In the genomic region with DNA sequence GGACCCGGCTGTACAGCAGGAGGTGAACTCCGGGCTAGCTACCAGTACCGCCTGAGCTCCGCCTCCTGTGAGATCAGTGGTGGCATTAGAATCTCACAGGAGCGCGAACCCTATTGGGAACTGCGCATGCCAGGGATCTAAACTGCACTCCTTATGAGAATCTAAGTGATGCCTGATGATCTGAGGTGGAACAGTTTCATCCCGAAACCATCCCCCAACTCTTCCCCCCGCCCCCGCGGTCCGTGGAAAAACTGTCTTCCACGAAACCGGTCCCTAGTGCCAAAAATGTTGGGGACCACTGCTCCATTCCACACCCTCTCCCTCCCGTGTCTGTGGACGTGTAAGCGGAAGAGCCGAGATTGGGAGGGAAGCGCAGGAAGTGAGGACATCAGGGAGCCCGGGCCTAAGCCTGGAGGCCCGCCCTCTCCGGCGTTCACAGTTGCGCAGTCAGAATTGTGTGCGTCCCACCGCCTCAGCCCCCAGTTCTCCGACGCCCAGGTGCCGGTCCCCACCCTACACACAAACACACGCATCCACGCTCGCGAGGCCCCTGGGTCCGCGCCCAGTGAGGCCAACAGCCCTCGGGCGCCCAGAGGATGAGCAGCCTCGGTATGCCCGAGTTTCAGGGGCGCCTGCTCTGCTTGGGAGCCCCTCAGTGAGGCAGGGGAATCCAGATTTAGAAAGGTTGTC, we compare ENCODE assay signal across 8 cellular contexts. TPM values are rescaled to one million over a fixed set of nuclear protein-coding genes. Genes with fewer than 3 reads are reported as not detected.
DNase-seq lines count a peak whose midpoint lies in the region; ATAC-seq and TF ChIP-seq lines count a peak whose summit lies in the region.

No MANE protein-coding gene starts in this region.

- no peaks in the 10 kb centered on the region for H3K9me3 ChIP-seq in CD8-positive, alpha-beta memory T cell (ENCODE audit: low read length)
- H3K9me3 ChIP-seq in OCI-LY7 (ENCODE audit: low read length): no peaks in the 10 kb centered on the region
- H3K9me3 ChIP-seq in esophagus muscularis mucosa: no peaks in the 10 kb centered on the region

- peak; percentile 88 for TF ChIP-seq POLR2A in esophagus muscularis mucosa (IDR thresholded peaks at IDR 0.05; ENCODE audit: low read depth)

- H3K27me3 Mint-ChIP-seq in CD8-positive, alpha-beta memory T cell: peaks cover 0 to 4% of the 10 kb centered on the region in 2 donors

- DNase-seq in CD8-positive, alpha-beta memory T cell: peak; percentile 70 to 89 (median 81)
- DNase-seq in HS-27A (ENCODE audit: low read depth): peak; percentile 92
- peak; percentile 68 for DNase-seq in OCI-LY7 (ENCODE audit: low spot score)
- peak; percentile 73 for DNase-seq in activated T-cell treated with anti-CD3 and anti-CD28 coated beads for 48 hours (ENCODE audit: low read depth)
- DNase-seq in esophagus muscularis mucosa (ENCODE audit: extremely low spot score): peak; percentile 95
- peak; percentile 96 for DNase-seq in myocyte (ENCODE audit: low read depth)
- DNase-seq in stimulated activated CD8-positive, alpha-beta memory T cell treated with anti-CD3 and anti-CD28 coated beads, Interleukin-7, amount 100 ng/mL, for 24 hours (ENCODE audit: low read depth): peak; percentile 58

- H4K20me1 ChIP-seq in OCI-LY7 (ENCODE audit: insufficient read depth, low read length): peaks cover 6% of the 10 kb centered on the region; the same call in 1 of the 2 replicates

- POLR2A ChIA-PET in CD8-positive, alpha-beta memory T cell (lab: Charles Lee): interaction anchor here (0.9 to 4.4 kb wide), 9 partner anchors 20 to 341 kb away, joined by 3 to 31 read pairs (median 7); a partner anchor contains a TSS
- POLR2A ChIA-PET in OCI-LY7 (lab: Charles Lee): interaction anchor here (0.7 to 2.5 kb wide), 11 partner anchors 8 to 340 kb away, joined by 3 to 9 read pairs (median 4); a partner anchor contains a TSS

- H3K27ac Mint-ChIP-seq in CD8-positive, alpha-beta memory T cell: no peak overlapping the region

- peaks cover 0 to 5% (median 0%) of the 10 kb centered on the region in 3 donors for H3K36me3 Mint-ChIP-seq in CD8-positive, alpha-beta memory T cell

- peak overlapping the region; percentile 94 for H3K4me2 ChIP-seq in OCI-LY7 (ENCODE audit: low read length)

- H2AFZ ChIP-seq in OCI-LY7 (ENCODE audit: low read length): peak overlapping the region; percentile 79

- peak; percentile 23 for ATAC-seq in GM19468 (IDR thresholded peaks at IDR 0.05; ENCODE audit: extremely low read depth, unreplicated experiment)

- no peak for TF ChIP-seq EP300 in esophagus muscularis mucosa (IDR thresholded peaks at IDR 0.05)

- H3K36me3 ChIP-seq in CD8-positive, alpha-beta memory T cell (ENCODE audit: insufficient read depth, low read length): no peaks in the 10 kb centered on the region
- no peaks in the 10 kb centered on the region for H3K36me3 ChIP-seq in OCI-LY7 (ENCODE audit: insufficient read depth, low read length)
- no peaks in the 10 kb centered on the region for H3K36me3 ChIP-seq in esophagus muscularis mucosa

- peak overlapping the region; percentile 96 for H3K27ac ChIP-seq in CD8-positive, alpha-beta memory T cell (ENCODE audit: low read depth, low read length)
- H3K27ac ChIP-seq in OCI-LY7 (ENCODE audit: low read depth, low read length, poor library complexity, severe bottlenecking) (peak overlapping the region; percentile 49), esophagus muscularis mucosa (replicated peaks in 1 of 4) (peak overlapping the region; percentile 99 to 100 (median 100))

- no TSS peak for BruUV-seq in OCI-LY7 (replicated peaks; lab: Mats Ljungman, UMichigan)

- no peaks in the 10 kb centered on the region for H3K79me2 ChIP-seq in OCI-LY7 (ENCODE audit: insufficient read depth, low read depth, low read length)

- CTCF ChIA-PET in CD8-positive, alpha-beta memory T cell (lab: Charles Lee): interaction anchor here (0.9 to 4.7 kb wide), 18 partner anchors 9 to 355 kb away, joined by 3 to 35 read pairs (median 6); a partner anchor contains a TSS
- CTCF ChIA-PET in OCI-LY7 (lab: Charles Lee; ENCODE audit: unreplicated experiment): interaction anchor here (0.6 to 1.7 kb wide), 2 partner anchors 8 to 14 kb away, joined by 3 to 9 read pairs; no protein-coding TSS in a partner anchor

- H3K27me3 ChIP-seq in CD8-positive, alpha-beta memory T cell (ENCODE audit: insufficient read depth, low read length, poor library complexity, severe bottlenecking): no peaks in the 10 kb centered on the region
- H3K27me3 ChIP-seq in esophagus muscularis mucosa: no peaks in the 10 kb centered on the region

- WGBS in esophagus muscularis mucosa: 0% methylated on average over 14 of the region's 40 CpGs

- peaks cover 6 to 10% (median 9%) of the 10 kb centered on the region in 3 donors for H3K4me1 Mint-ChIP-seq in CD8-positive, alpha-beta memory T cell

- no peaks in the 10 kb centered on the region for H3K9me3 Mint-ChIP-seq in CD8-positive, alpha-beta memory T cell

- peak overlapping the region; percentile 97 for H3K4me3 ChIP-seq in CD8-positive, alpha-beta memory T cell (ENCODE audit: low read length)
- H3K4me3 ChIP-seq in OCI-LY7 (ENCODE audit: low read depth, low read length, poor library complexity, severe bottlenecking) (peak overlapping the region; percentile 74), esophagus muscularis mucosa (peak overlapping the region; percentile 69 to 94 (median 82))

- TF ChIP-seq CTCF in OCI-LY7 (conservative IDR thresholded peaks at IDR 0.05; ENCODE audit: low read length) (no peak), esophagus muscularis mucosa (IDR thresholded peaks at IDR 0.05) (no peak)

- peaks cover 25% of the 10 kb centered on the region for H3K4me1 ChIP-seq in CD8-positive, alpha-beta memory T cell (ENCODE audit: insufficient read depth, low read length)
- H3K4me1 ChIP-seq in OCI-LY7 (ENCODE audit: insufficient read depth, low read length, poor library complexity, severe bottlenecking) (peaks cover 42% of the 10 kb centered on the region), esophagus muscularis mucosa (peaks cover 15 to 56% (median 48%) of the 10 kb centered on the region in 4 donors)

- intact Hi-C loops in OCI-LY7 (cut with micrococcal nuclease; ENCODE audit: unreplicated experiment): loop anchor here (1.0 to 10.0 kb wide), 6 partner anchors 14 to 422 kb away; a partner anchor contains a TSS
- intact Hi-C loops in esophagus muscularis mucosa (cut with DNase I): loop anchor here (2.0 to 10.0 kb wide), 4 partner anchors 222 to 702 kb away; a partner anchor contains a TSS

- no peaks in the 10 kb centered on the region for H3K9me2 ChIP-seq in OCI-LY7 (ENCODE audit: insufficient read depth, low read length)

- H3K4me3 Mint-ChIP-seq in CD8-positive, alpha-beta memory T cell: no peak overlapping the region

RNA-seq across cellular contexts. Expression of a gene that starts 1.8 kb away (rescaled TPM):
- under 1 TPM in 1 of 2 experiments, not detected in 1; 0.57 TPM for total RNA-seq in CD8-positive, alpha-beta memory T cell
- polyA plus RNA-seq in CD8-positive, alpha-beta memory T cell: 2.3 TPM
- total RNA-seq in OCI-LY7 (2014; rRNA removed; shearing (Covaris generic)): not detected in 2 replicates
- total RNA-seq in OCI-LY7 (2022): not detected in 2 replicates
- 100 to 1,000 TPM in 1 of 4 donors, 10 to 100 TPM in 3; 61.9 to 107 (median 82.9) TPM for total RNA-seq in esophagus muscularis mucosa
- total RNA-seq in myocyte: 4.7 and 7.2 TPM in 2 replicates
- polyA plus RNA-seq in myocyte (2012): 16.3 TPM

RNA-seq across cellular contexts. Expression of a gene that starts 6.0 kb away (rescaled TPM):
- under 1 TPM; 0.39 to 0.58 TPM for total RNA-seq in CD8-positive, alpha-beta memory T cell
- polyA plus RNA-seq in CD8-positive, alpha-beta memory T cell: 1.4 TPM
- not detected in 2 replicates for total RNA-seq in OCI-LY7 (2014; rRNA removed; shearing (Covaris generic))
- not detected in 2 replicates for total RNA-seq in OCI-LY7 (2022)
- 10 to 100 TPM; 13.7 to 30.6 (median 19.8) TPM for total RNA-seq in esophagus muscularis mucosa
- 0.42 and 1.4 TPM in 2 replicates for total RNA-seq in myocyte
- 6.7 TPM for polyA plus RNA-seq in myocyte (2012)

RNA-seq across cellular contexts. Expression of a gene that starts 41.1 kb away (rescaled TPM):
- not detected for total RNA-seq in CD8-positive, alpha-beta memory T cell
- polyA plus RNA-seq in CD8-positive, alpha-beta memory T cell: not detected
- not detected in 2 replicates for total RNA-seq in OCI-LY7 (2014; rRNA removed; shearing (Covaris generic))
- total RNA-seq in OCI-LY7 (2022): not detected in 2 replicates
- total RNA-seq in esophagus muscularis mucosa: not detected
- not detected in 2 replicates for total RNA-seq in myocyte
- polyA plus RNA-seq in myocyte (2012): not detected

Comparison
In these comparisons a context has a peak if more than half of its experiments do, and no peak if none do; other contexts are left out.
1. Peak in every context shown above with its lines: DNase-seq, ATAC-seq, H3K4me3 ChIP-seq and H3K27ac ChIP-seq.
2. H3K27ac ChIP-seq: peak in every context shown above with its lines; median percentile 100 in esophagus muscularis mucosa; 96 in CD8-positive, alpha-beta memory T cell; 49 in OCI-LY7.